Comparison of ENCODE assay signal across 9 cellular contexts in genomic region chr7:134077560-134077959, GRCh38. TPM values are rescaled to one million over a fixed set of nuclear protein-coding genes. Genes with fewer than 3 reads are reported as not detected.
DNase-seq lines count a peak whose midpoint lies in the region; FAIRE-seq and TF ChIP-seq lines count a peak whose summit lies in the region.
"Not testable (repeated sequence)": the region's sequence is repeated elsewhere in the genome, so short reads cannot be mapped to it uniquely, and the experiment has no call there.
"Had no signal": no experiment of that assay in that cellular context is flagged by ENCODE, and none has a peak within 500 bp of the region (broad histone marks: within the 10 kb centered on the region; RNA-seq: fewer than 3 reads in every experiment).

No MANE protein-coding gene starts in this region.

- H3K36me3 ChIP-seq in SK-N-SH (replicated peaks in 1 of 2; ENCODE audit: control insufficient read depth in 1 of 2, insufficient read depth in 2 of 2, low read length in 1 of 2); WERI-Rb-1: not testable (repeated sequence)

- peaks cover 0 to 13% of the 10 kb centered on the region in 2 experiments; a peak in 2 of 4 replicates for H3K4me1 ChIP-seq in SK-N-SH (ENCODE audit: control insufficient read depth in 1 of 2, insufficient read depth in 2 of 2, low read depth in 1 of 2, low read length in 1 of 2)

- not testable (repeated sequence) for H4K20me1 ChIP-seq in SK-N-SH (ENCODE audit: insufficient read depth)

- not testable (repeated sequence) for H3K9me2 ChIP-seq in SK-N-SH

- H3K4me3 ChIP-seq in SK-N-SH (ENCODE audit: low read depth in 2 of 2, low read length in 1 of 2); WERI-Rb-1 (ENCODE audit: low read depth, low read length); fibroblast of pulmonary artery (replicated peaks; ENCODE audit: low read depth, low read length): not testable (repeated sequence)

- not testable (repeated sequence) for H3F3A ChIP-seq in SK-N-SH (replicated peaks; ENCODE audit: insufficient read depth)

- not testable (repeated sequence) for H3K9ac ChIP-seq in SK-N-SH

- peak; percentile 13 for DNase-seq in DMS53 (lab: John Stamatoyannopoulos, UW)
- peak; percentile 39 for DNase-seq in NCI-H82 (lab: John Stamatoyannopoulos, UW)
- peak; percentile 41 for DNase-seq in SK-N-SH
- peak; percentile 22 for DNase-seq in WERI-Rb-1
- peak; percentile 9 for DNase-seq in fibroblast of pulmonary artery (ENCODE audit: low read depth)
- peak; percentile 7 for DNase-seq in retina

- 94% methylated on average over 2 of the region's 2 CpGs for WGBS in SK-N-SH (ENCODE audit: low lambda C conversion rate)

- TF ChIP-seq CTCF in SK-N-SH (IDR thresholded peaks at IDR 0.05); WERI-Rb-1 (IDR thresholded peaks at IDR 0.05; ENCODE audit: low read depth, low read length); fibroblast of pulmonary artery (IDR thresholded peaks at IDR 0.05; ENCODE audit: low read length, missing control alignments): not testable (repeated sequence)

- not testable (repeated sequence) for TF ChIP-seq RAD21 in SK-N-SH (IDR thresholded peaks at IDR 0.05; ENCODE audit: low read length)

- not testable (repeated sequence) for H3K4me2 ChIP-seq in SK-N-SH

- FAIRE-seq in A204.1 (lab: Jason Lieb, UNC), result peak; percentile 48
- FAIRE-seq in endometrium (lab: Jason Lieb, UNC), result peak; percentile 74

- not testable (repeated sequence) for H3K27me3 ChIP-seq in SK-N-SH (ENCODE audit: insufficient read depth); WERI-Rb-1 (ENCODE audit: insufficient read depth, low read depth, severe bottlenecking)

- not testable (repeated sequence) for H2AFZ ChIP-seq in SK-N-SH (ENCODE audit: low read depth)

- H3K9me3 ChIP-seq in SK-N-SH; WERI-Rb-1 (ENCODE audit: severe bottlenecking): not testable (repeated sequence)

- CTCF ChIA-PET in SK-N-SH (lab: Yijun Ruan, JAX), result interaction anchor here (1.0 kb wide), 1 partner anchor 9 kb away, joined by 5 read pairs; no protein-coding TSS in a partner anchor

- TF ChIP-seq EP300 in SK-N-SH (IDR thresholded peaks at IDR 0.05; ENCODE audit: borderline replicate concordance in 1 of 2, low read depth in 1 of 2, low read length in 1 of 2), result not testable (repeated sequence)

- not testable (repeated sequence) for H3K79me2 ChIP-seq in SK-N-SH (ENCODE audit: insufficient read depth)

- peak overlapping the region in 1 of 2 experiments; percentile 75; a peak in 2 of 4 replicates for H3K27ac ChIP-seq in SK-N-SH (ENCODE audit: low read depth in 2 of 2, low read length in 1 of 2)
- H3K27ac ChIP-seq in WERI-Rb-1, result not testable (repeated sequence)

- POLR2A ChIA-PET in SK-N-SH (lab: Yijun Ruan, JAX), result interaction anchor here (0.6 kb wide), 1 partner anchor 333 kb away, joined by 3 read pairs; no protein-coding TSS in a partner anchor

RNA-seq across cellular contexts. Expression of gene LRGUK, which starts 49.6 kb away (rescaled TPM):
- 1.5 TPM in 2 replicates for polyA plus RNA-seq in SK-N-SH (2012; rRNA removed)
- 0.62 and 0.70 TPM in 2 replicates for polyA plus RNA-seq in SK-N-SH (2012; cell fraction: cytosol; rRNA removed)
- 11.9 and 16.8 TPM in 2 replicates for polyA plus RNA-seq in SK-N-SH (2012; cell fraction: nucleus; rRNA removed)
- polyA plus RNA-seq: BJ had no signal
